In genomic region chr6:44131880-44132279, GRCh38 we compare ENCODE assay signal across 17 cellular contexts. TPM values are rescaled to one million over a fixed set of nuclear protein-coding genes. Genes with fewer than 3 reads are reported as not detected.
A peak's percentile ranks its signal among the peaks of the same experiment; 100 is the strongest.
DNase-seq lines count a peak whose midpoint lies in the region; ATAC-seq, FAIRE-seq and TF ChIP-seq lines count a peak whose summit lies in the region.
"Had no signal": no experiment of that assay in that cellular context is flagged by ENCODE, and none has a peak within 500 bp of the region (broad histone marks: within the 10 kb centered on the region; RNA-seq: fewer than 3 reads in every experiment).

No MANE protein-coding gene starts in this region.

- H3K9ac ChIP-seq in mammary epithelial cell (ENCODE audit: insufficient read depth, low read length) (no peak overlapping the region), neuronal stem cell (ENCODE audit: low read depth, low read length, poor library complexity) (no peak overlapping the region)

- no peak overlapping the region for H3K4ac ChIP-seq in neuronal stem cell (ENCODE audit: low read length)

- 57% methylated on average over 2 of the region's 2 CpGs for WGBS in mammary epithelial cell (ENCODE audit: low coverage, missing lambda C conversion rate)
- WGBS in hepatocyte (ENCODE audit: low lambda C conversion rate, missing lambda C conversion rate) = 84% methylated on average over 2 of the region's 2 CpGs
- 17 to 66% methylated on average over 1 to 2 of the region's 2 CpGs for WGBS in transverse colon (ENCODE audit: low coverage in 1 of 2), 2 donors
- WGBS in neuronal stem cell (ENCODE audit: extremely low coverage in 2 of 2, insufficient read length in 2 of 2, insufficient replicate concordance in 1 of 2), 2 donors = no CpG with 5 or more reads among the region's 2 CpGs
- WGBS in pancreas, 2 donors = 71 to 76% methylated on average over 2 of the region's 2 CpGs

- H3K23ac ChIP-seq in neuronal stem cell (ENCODE audit: low read depth, low read length, poor library complexity) = no peak overlapping the region

- no peaks in the 10 kb centered on the region for H3K9me3 Mint-ChIP-seq in activated CD8-positive, alpha-beta T cell treated with anti-CD3 and anti-CD28 coated beads, Interleukin-2, amount 10 ng/mL, durations not matched to agents 7 days and 5 days (ENCODE audit: insufficient read depth)
- H3K9me3 Mint-ChIP-seq: IgD-negative memory B cell had no signal

- no peak overlapping the region for H2AFZ ChIP-seq in mammary epithelial cell (ENCODE audit: low read depth, low read length)
- no peak overlapping the region for H2AFZ ChIP-seq in hepatocyte
- H2AFZ ChIP-seq in neuronal stem cell (ENCODE audit: low read length) = no peak overlapping the region

- H2BK120ac ChIP-seq in neuronal stem cell (ENCODE audit: low read depth, low read length) = no peak overlapping the region

- no peak overlapping the region for H3K14ac ChIP-seq in neuronal stem cell (ENCODE audit: low read length)

- no peak overlapping the region for H2BK12ac ChIP-seq in neuronal stem cell (ENCODE audit: low read length)

- peaks cover 19% of the 10 kb centered on the region for H3K4me1 ChIP-seq in mammary epithelial cell (ENCODE audit: insufficient read depth, low read length)
- H3K4me1 ChIP-seq in hepatocyte (ENCODE audit: insufficient read depth) = peaks cover 37% of the 10 kb centered on the region
- H3K4me1 ChIP-seq in transverse colon = peaks cover 13 to 38% (median 36%) of the 10 kb centered on the region in 4 donors
- peaks cover 14 to 31% of the 10 kb centered on the region in 2 donors for H3K4me1 ChIP-seq in neuronal stem cell (ENCODE audit: control insufficient read depth in 2 of 2, insufficient read depth in 1 of 2, low read depth in 1 of 2, low read length in 2 of 2)
- H3K4me1 ChIP-seq in pancreas = peaks cover 0 to 12% (median 10%) of the 10 kb centered on the region in 3 donors

- H3K4me2 ChIP-seq in mammary epithelial cell (ENCODE audit: insufficient read depth, low read depth, low read length) (no peak overlapping the region), hepatocyte (no peak overlapping the region), neuronal stem cell (ENCODE audit: insufficient read depth, low read length, poor library complexity, severe bottlenecking) (no peak overlapping the region)

- CTCF ChIA-PET in mammary epithelial cell (lab: Charles Lee; ENCODE audit: low non-redundant PET) = no interaction called here
- CTCF ChIA-PET in activated CD8-positive, alpha-beta T cell treated with anti-CD3 and anti-CD28 coated beads, Interleukin-2, amount 10 ng/mL, durations not matched to agents 7 days and 5 days (lab: Charles Lee) = interaction anchor here (1.0 to 2.6 kb wide), 7 partner anchors 10 to 37 kb away, joined by 3 to 10 read pairs (median 3); no protein-coding TSS in a partner anchor

- no peaks in the 10 kb centered on the region for H3K36me3 Mint-ChIP-seq in activated CD8-positive, alpha-beta T cell treated with anti-CD3 and anti-CD28 coated beads, Interleukin-2, amount 10 ng/mL, durations not matched to agents 7 days and 5 days (ENCODE audit: low read depth)

- H3K79me1 ChIP-seq in neuronal stem cell (ENCODE audit: low read depth, low read length) = peaks cover 8% of the 10 kb centered on the region

- peaks cover 2% of the 10 kb centered on the region for H3K27me3 Mint-ChIP-seq in activated CD8-positive, alpha-beta T cell treated with anti-CD3 and anti-CD28 coated beads, Interleukin-2, amount 10 ng/mL, durations not matched to agents 7 days and 5 days (ENCODE audit: low read depth)

- peak; percentile 30 to 61 for DNase-seq in T47D (ENCODE audit: low read depth in 1 of 2, low spot score in 1 of 2)
- no peak for DNase-seq in mammary epithelial cell
- peak; percentile 44 for DNase-seq in NCI-H2196 treated with DMSO at 0.1 percent for 48 hours (lab: John Stamatoyannopoulos, UW; ENCODE audit: unreplicated experiment)
- no peak for DNase-seq in hepatocyte (ENCODE audit: low spot score)
- peak; percentile 75 for DNase-seq in transverse colon
- DNase-seq in neuronal stem cell (ENCODE audit: low spot score) = no peak
- DNase-seq in pancreas = no peak
- no peak for DNase-seq in activated CD8-positive, alpha-beta T cell treated with anti-CD3 and anti-CD28 coated beads, Interleukin-2, amount 10 ng/mL, durations not matched to agents 7 days and 5 days
- DNase-seq: effector CD8-positive, alpha-beta T cell; NCI-H1048; SJCRH30 had no signal

- no peak overlapping the region for H3K4me3 Mint-ChIP-seq in activated CD8-positive, alpha-beta T cell treated with anti-CD3 and anti-CD28 coated beads, Interleukin-2, amount 10 ng/mL, durations not matched to agents 7 days and 5 days

- H2BK15ac ChIP-seq in neuronal stem cell (ENCODE audit: low read length) = no peak overlapping the region

- BruUV-seq in mammary epithelial cell (replicated peaks; lab: Mats Ljungman, UMichigan) = no TSS peak

- no peaks in the 10 kb centered on the region for H3K9me3 ChIP-seq in mammary epithelial cell (replicated peaks; ENCODE audit: insufficient read depth, low read length)
- no peaks in the 10 kb centered on the region for H3K9me3 ChIP-seq in hepatocyte (ENCODE audit: low read depth)
- H3K9me3 ChIP-seq in transverse colon = no peaks in the 10 kb centered on the region
- H3K9me3 ChIP-seq in neuronal stem cell (replicated peaks in 1 of 2; ENCODE audit: control insufficient read depth in 2 of 2, insufficient read depth in 1 of 2, low read depth in 1 of 2, low read length in 2 of 2) = no peaks in the 10 kb centered on the region
- no peaks in the 10 kb centered on the region for H3K9me3 ChIP-seq in pancreas
- H3K9me3 ChIP-seq: body of pancreas, SJCRH30, suprapubic skin had no signal

- in situ Hi-C loops in T47D (cut with HindIII; ENCODE audit: low pct_unique_long_range_greater_than_20kb, low sequenced_read_pairs) = no loop called here
- in situ Hi-C loops in mammary epithelial cell (cut with MboI; ENCODE audit: low sequenced_read_pairs in 2 of 2) = no loop called here
- in situ Hi-C loops in transverse colon (cut with MboI; ENCODE audit: low pct_ligation_motif_present in 1 of 4, low pct_unique_long_range_greater_than_20kb in 1 of 4, low sequenced_read_pairs in 3 of 4) = no loop called here

- no peak for TF ChIP-seq CTCF in mammary epithelial cell (conservative IDR thresholded peaks at IDR 0.05 in 1 of 2, IDR thresholded peaks at IDR 0.05 in 1 of 2; ENCODE audit: extremely low read depth in 1 of 2, insufficient read depth in 1 of 2, low read depth in 1 of 2, low read length in 2 of 2)
- no peak for TF ChIP-seq CTCF in hepatocyte (IDR thresholded peaks at IDR 0.05; ENCODE audit: poor library complexity)
- no peak for TF ChIP-seq CTCF in transverse colon (IDR thresholded peaks at IDR 0.05)
- no peak for TF ChIP-seq CTCF in pancreas (IDR thresholded peaks at IDR 0.05)

- POLR2A ChIA-PET in activated CD8-positive, alpha-beta T cell treated with anti-CD3 and anti-CD28 coated beads, Interleukin-2, amount 10 ng/mL, durations not matched to agents 7 days and 5 days (lab: Charles Lee) = no interaction called here

- no peak overlapping the region for H3K27ac Mint-ChIP-seq in activated CD8-positive, alpha-beta T cell treated with anti-CD3 and anti-CD28 coated beads, Interleukin-2, amount 10 ng/mL, durations not matched to agents 7 days and 5 days

- no peak for TF ChIP-seq EP300 in transverse colon (IDR thresholded peaks at IDR 0.05; ENCODE audit: low read depth)

- H3K36me3 ChIP-seq in mammary epithelial cell (ENCODE audit: insufficient read depth, low read length) (peaks cover 8% of the 10 kb centered on the region), hepatocyte (replicated peaks; ENCODE audit: insufficient read depth, low read depth) (no peaks in the 10 kb centered on the region), transverse colon (peaks cover 0 to 4% (median 0%) of the 10 kb centered on the region in 4 donors), neuronal stem cell (replicated peaks in 1 of 2; ENCODE audit: control insufficient read depth in 2 of 2, insufficient read depth in 2 of 2, low read length in 2 of 2) (peaks cover 0 to 9% of the 10 kb centered on the region in 2 donors), pancreas (no peaks in the 10 kb centered on the region)
- H3K36me3 ChIP-seq: SJCRH30 had no signal

- H3K9me2 ChIP-seq in hepatocyte (replicated peaks; ENCODE audit: insufficient read depth) = no peaks in the 10 kb centered on the region

- no peak for ATAC-seq in pancreas
- no peak for ATAC-seq in activated CD8-positive, alpha-beta T cell treated with anti-CD3 and anti-CD28 coated beads, Interleukin-2, amount 10 ng/mL, durations not matched to agents 7 days and 5 days
- ATAC-seq: body of pancreas had no signal

- FAIRE-seq in pancreas (lab: Jason Lieb, UNC) = no peak
- FAIRE-seq: TTC549 had no signal

- dilution Hi-C loops in mammary epithelial cell (cut with HindIII; ENCODE audit: low sequenced_read_pairs) = loop anchor here (5.0 kb wide), 2 partner anchors 50 to 100 kb away; no protein-coding TSS in a partner anchor

- H3K27ac ChIP-seq in mammary epithelial cell (ENCODE audit: insufficient read depth, low read depth, low read length) = no peak overlapping the region
- H3K27ac ChIP-seq in hepatocyte = peak overlapping the region; percentile 51
- H3K27ac ChIP-seq in transverse colon = peak overlapping the region; percentile 69 to 81 (median 77)
- no peak overlapping the region for H3K27ac ChIP-seq in neuronal stem cell (replicated peaks; ENCODE audit: low read length)
- no peak overlapping the region for H3K27ac ChIP-seq in pancreas
- H3K27ac ChIP-seq: body of pancreas, SJCRH30, suprapubic skin had no signal

- no peak overlapping the region for H2AK5ac ChIP-seq in neuronal stem cell (ENCODE audit: low read depth, low read length)

- TF ChIP-seq POLR2A in transverse colon (IDR thresholded peaks at IDR 0.05) = peak; percentile 27

- H3K79me2 ChIP-seq in mammary epithelial cell (ENCODE audit: insufficient read depth, low read length) = peaks cover 89% of the 10 kb centered on the region
- H3K79me2 ChIP-seq in hepatocyte = peaks cover 58% of the 10 kb centered on the region

- H3K18ac ChIP-seq in neuronal stem cell (ENCODE audit: low read length) = no peak overlapping the region

- no peak overlapping the region for H2BK5ac ChIP-seq in neuronal stem cell (ENCODE audit: low read length)

- intact Hi-C loops in mammary epithelial cell (cut with micrococcal nuclease) (no loop called here), transverse colon (cut with DNase I; ENCODE audit: low total_unique reads) (no loop called here), pancreas (cut with DNase I) (no loop called here)

- H3K27me3 ChIP-seq in mammary epithelial cell (ENCODE audit: insufficient read depth, low read length) = no peaks in the 10 kb centered on the region
- no peaks in the 10 kb centered on the region for H3K27me3 ChIP-seq in hepatocyte
- no peaks in the 10 kb centered on the region for H3K27me3 ChIP-seq in transverse colon
- H3K27me3 ChIP-seq in neuronal stem cell (ENCODE audit: control insufficient read depth in 3 of 3, insufficient read depth in 3 of 3, low read depth in 1 of 3, low read length in 3 of 3) = no peaks in the 10 kb centered on the region
- no peaks in the 10 kb centered on the region for H3K27me3 ChIP-seq in pancreas
- H3K27me3 ChIP-seq: body of pancreas, SJCRH30, suprapubic skin had no signal

- H4K8ac ChIP-seq in neuronal stem cell (ENCODE audit: low read depth, low read length) = no peak overlapping the region

- H3K4me3 ChIP-seq in mammary epithelial cell (replicated peaks in 1 of 3; ENCODE audit: insufficient read depth in 1 of 3, low read depth in 2 of 3, low read length in 3 of 3) = no peak overlapping the region
- no peak overlapping the region for H3K4me3 ChIP-seq in hepatocyte
- H3K4me3 ChIP-seq in transverse colon = no peak overlapping the region
- H3K4me3 ChIP-seq in neuronal stem cell (ENCODE audit: low read length in 2 of 2) = no peak overlapping the region
- H3K4me3 ChIP-seq in pancreas = no peak overlapping the region
- H3K4me3 ChIP-seq: body of pancreas, SJCRH30, suprapubic skin had no signal

- peaks cover 16% of the 10 kb centered on the region for H3K4me1 Mint-ChIP-seq in activated CD8-positive, alpha-beta T cell treated with anti-CD3 and anti-CD28 coated beads, Interleukin-2, amount 10 ng/mL, durations not matched to agents 7 days and 5 days (ENCODE audit: low read depth)

- H4K20me1 ChIP-seq in mammary epithelial cell (ENCODE audit: insufficient read depth, low read length) (no peaks in the 10 kb centered on the region), hepatocyte (ENCODE audit: insufficient read depth, poor library complexity, severe bottlenecking) (no peaks in the 10 kb centered on the region)

- H4K91ac ChIP-seq in neuronal stem cell (ENCODE audit: low read depth, low read length, poor library complexity) = no peak overlapping the region

RNA-seq across cellular contexts. Expression of gene TMEM63B, which starts 4.5 kb away (rescaled TPM):
- total RNA-seq in mammary epithelial cell (100 to 1,000 TPM; 121 to 182 TPM), hepatocyte (31.8 and 43.5 TPM in 2 replicates), transverse colon (100 to 1,000 TPM in 2 of 4 donors, 10 to 100 TPM in 2; 35.0 to 258 (median 89.4) TPM), pancreas (10 to 100 TPM in 4 of 6 donors, 1 to 10 TPM in 2; 7.2 to 19.9 (median 11.4) TPM)
- polyA plus RNA-seq in mammary epithelial cell (141 TPM), hepatocyte (28.7 and 31.4 TPM in 2 replicates), pancreas (10 to 100 TPM; 12.1 to 16.9 TPM)
- 256 TPM for polyA minus RNA-seq in mammary epithelial cell
- polyA plus RNA-seq in neuronal stem cell (2013, experiment 1 of 2) = 28.8 TPM
- polyA plus RNA-seq in neuronal stem cell (2013, experiment 2 of 2) = 27.4 TPM
- total RNA-seq in activated CD8-positive, alpha-beta T cell treated with anti-CD3 and anti-CD28 coated beads, Interleukin-2, amount 10 ng/mL, durations not matched to agents 7 days and 5 days = 10 to 100 TPM; 15.5 to 17.9 TPM

RNA-seq across cellular contexts. Expression of gene MRPL14, which starts 4.6 kb away (rescaled TPM):
- total RNA-seq in mammary epithelial cell = 10 to 100 TPM; 57.2 to 82.0 TPM
- polyA plus RNA-seq in mammary epithelial cell = 110 TPM
- 56.3 TPM for polyA minus RNA-seq in mammary epithelial cell
- 58.3 and 64.3 TPM in 2 replicates for total RNA-seq in hepatocyte
- polyA plus RNA-seq in hepatocyte = 106 and 124 TPM in 2 replicates
- total RNA-seq in transverse colon = 10 to 100 TPM; 15.5 to 54.6 (median 45.9) TPM
- 64.6 TPM for polyA plus RNA-seq in neuronal stem cell (2013, experiment 1 of 2)
- polyA plus RNA-seq in neuronal stem cell (2013, experiment 2 of 2) = 66.2 TPM
- 10 to 100 TPM in 4 of 6 donors, 1 to 10 TPM in 2; 8.7 to 16.4 (median 14.1) TPM for total RNA-seq in pancreas
- 10 to 100 TPM; 12.5 to 30.4 TPM for polyA plus RNA-seq in pancreas
- total RNA-seq in activated CD8-positive, alpha-beta T cell treated with anti-CD3 and anti-CD28 coated beads, Interleukin-2, amount 10 ng/mL, durations not matched to agents 7 days and 5 days = 10 to 100 TPM; 57.3 to 60.9 TPM

RNA-seq across cellular contexts. Expression of gene CAPN11, which starts 26.7 kb away (rescaled TPM):
- total RNA-seq in mammary epithelial cell (1 to 10 TPM in 1 of 2 donors, not detected in 1; 2.0 TPM), hepatocyte (0.16 and 0.23 TPM in 2 replicates), transverse colon (10 to 100 TPM in 1 of 4 donors, 1 to 10 TPM in 2, not detected in 1; 1.6 to 19.8 (median 4.9) TPM), pancreas (under 1 TPM in 4 of 6 donors, not detected in 2; 0.06 to 0.23 (median 0.14) TPM)
- polyA plus RNA-seq in mammary epithelial cell (not detected), hepatocyte (0.13 and 0.39 TPM in 2 replicates), pancreas (under 1 TPM; 0.75 to 0.76 TPM)
- 1.3 TPM for polyA minus RNA-seq in mammary epithelial cell
- polyA plus RNA-seq in neuronal stem cell (2013, experiment 1 of 2) = 0.17 TPM
- polyA plus RNA-seq in neuronal stem cell (2013, experiment 2 of 2) = 0.14 TPM
- total RNA-seq in activated CD8-positive, alpha-beta T cell treated with anti-CD3 and anti-CD28 coated beads, Interleukin-2, amount 10 ng/mL, durations not matched to agents 7 days and 5 days = under 1 TPM; 0.58 to 0.70 TPM
- total RNA-seq: fibroblast of villous mesenchyme, H4 had no signal
- polyA plus RNA-seq: IgD-negative memory B cell had no signal

Comparison
In these comparisons a context has a peak if more than half of its experiments do, and no peak if none do; other contexts are left out.
1. DNase-seq: peak in T47D (2 of 2), NCI-H2196 treated with DMSO at 0.1 percent for 48 hours (single experiment) and transverse colon (single experiment); none in mammary epithelial cell (single experiment), hepatocyte (single experiment), neuronal stem cell (single experiment), pancreas (0 of 6) and activated CD8-positive, alpha-beta T cell treated with anti-CD3 and anti-CD28 coated beads, Interleukin-2, amount 10 ng/mL, durations not matched to agents 7 days and 5 days (single experiment).
2. H3K27ac ChIP-seq: peak in hepatocyte (single experiment) and transverse colon (4 of 4); none in mammary epithelial cell (single experiment), neuronal stem cell (single experiment) and pancreas (0 of 4).